Comparison of ENCODE assay signal across 2 cellular contexts in the genomic region with DNA sequence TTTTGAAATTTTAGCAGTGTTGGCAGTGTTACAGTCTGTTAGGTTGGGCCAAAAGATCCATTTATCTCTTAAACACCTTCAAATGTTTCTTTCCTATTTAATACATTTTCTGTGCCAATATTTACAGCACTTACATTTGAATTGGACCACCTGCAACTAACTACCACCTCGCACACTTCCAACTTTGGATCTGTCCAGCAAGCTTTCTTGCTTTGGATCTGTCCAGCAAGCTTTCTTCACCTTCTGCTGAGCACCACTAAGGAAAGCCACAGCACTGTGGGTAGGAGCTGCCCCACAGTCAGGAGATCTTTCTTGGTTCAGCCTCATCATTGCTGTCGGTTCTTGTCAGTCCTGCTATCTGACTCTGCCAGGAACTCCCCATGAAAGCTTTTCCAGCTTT.
TF ChIP-seq lines count a peak whose summit lies in the region.

No MANE protein-coding gene starts in this region.

TF ChIP-seq in HCT116, 20 proteins besides CTCF, POLR2A, EP300 and RAD21:
- TF ChIP-seq, protein P1, sequence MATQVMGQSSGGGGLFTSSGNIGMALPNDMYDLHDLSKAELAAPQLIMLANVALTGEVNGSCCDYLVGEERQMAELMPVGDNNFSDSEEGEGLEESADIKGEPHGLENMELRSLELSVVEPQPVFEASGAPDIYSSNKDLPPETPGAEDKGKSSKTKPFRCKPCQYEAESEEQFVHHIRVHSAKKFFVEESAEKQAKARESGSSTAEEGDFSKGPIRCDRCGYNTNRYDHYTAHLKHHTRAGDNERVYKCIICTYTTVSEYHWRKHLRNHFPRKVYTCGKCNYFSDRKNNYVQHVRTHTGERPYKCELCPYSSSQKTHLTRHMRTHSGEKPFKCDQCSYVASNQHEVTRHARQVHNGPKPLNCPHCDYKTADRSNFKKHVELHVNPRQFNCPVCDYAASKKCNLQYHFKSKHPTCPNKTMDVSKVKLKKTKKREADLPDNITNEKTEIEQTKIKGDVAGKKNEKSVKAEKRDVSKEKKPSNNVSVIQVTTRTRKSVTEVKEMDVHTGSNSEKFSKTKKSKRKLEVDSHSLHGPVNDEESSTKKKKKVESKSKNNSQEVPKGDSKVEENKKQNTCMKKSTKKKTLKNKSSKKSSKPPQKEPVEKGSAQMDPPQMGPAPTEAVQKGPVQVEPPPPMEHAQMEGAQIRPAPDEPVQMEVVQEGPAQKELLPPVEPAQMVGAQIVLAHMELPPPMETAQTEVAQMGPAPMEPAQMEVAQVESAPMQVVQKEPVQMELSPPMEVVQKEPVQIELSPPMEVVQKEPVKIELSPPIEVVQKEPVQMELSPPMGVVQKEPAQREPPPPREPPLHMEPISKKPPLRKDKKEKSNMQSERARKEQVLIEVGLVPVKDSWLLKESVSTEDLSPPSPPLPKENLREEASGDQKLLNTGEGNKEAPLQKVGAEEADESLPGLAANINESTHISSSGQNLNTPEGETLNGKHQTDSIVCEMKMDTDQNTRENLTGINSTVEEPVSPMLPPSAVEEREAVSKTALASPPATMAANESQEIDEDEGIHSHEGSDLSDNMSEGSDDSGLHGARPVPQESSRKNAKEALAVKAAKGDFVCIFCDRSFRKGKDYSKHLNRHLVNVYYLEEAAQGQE (IDR thresholded peaks at IDR 0.05; ENCODE audit: low read depth): peak; percentile 22; the same call in 1 of the 2 replicates
- TF ChIP-seq MAX (IDR thresholded peaks at IDR 0.05): no peak

TF ChIP-seq in IMR-90, 13 proteins besides CTCF, POLR2A, EP300 and RAD21:
- TF ChIP-seq FOS (IDR thresholded peaks at IDR 0.05; ENCODE audit: low read depth, low read length) (no peak), MAZ (IDR thresholded peaks at IDR 0.05; ENCODE audit: borderline replicate concordance, low read depth, low read length) (no peak), BHLHE40 (IDR thresholded peaks at IDR 0.05; ENCODE audit: low read depth, low read length) (no peak), CHD1 (IDR thresholded peaks at IDR 0.05; ENCODE audit: low read depth, low read length) (no peak), NFE2L2 (IDR thresholded peaks at IDR 0.05; ENCODE audit: low read depth, low read length) (no peak), RFX5 (IDR thresholded peaks at IDR 0.05; ENCODE audit: low read depth, low read length) (no peak), RCOR1 (IDR thresholded peaks at IDR 0.05; ENCODE audit: insufficient replicate concordance, low read length) (no peak), MAFK (IDR thresholded peaks at IDR 0.05; ENCODE audit: low read depth, low read length) (no peak)
- TF ChIP-seq, protein P2, sequence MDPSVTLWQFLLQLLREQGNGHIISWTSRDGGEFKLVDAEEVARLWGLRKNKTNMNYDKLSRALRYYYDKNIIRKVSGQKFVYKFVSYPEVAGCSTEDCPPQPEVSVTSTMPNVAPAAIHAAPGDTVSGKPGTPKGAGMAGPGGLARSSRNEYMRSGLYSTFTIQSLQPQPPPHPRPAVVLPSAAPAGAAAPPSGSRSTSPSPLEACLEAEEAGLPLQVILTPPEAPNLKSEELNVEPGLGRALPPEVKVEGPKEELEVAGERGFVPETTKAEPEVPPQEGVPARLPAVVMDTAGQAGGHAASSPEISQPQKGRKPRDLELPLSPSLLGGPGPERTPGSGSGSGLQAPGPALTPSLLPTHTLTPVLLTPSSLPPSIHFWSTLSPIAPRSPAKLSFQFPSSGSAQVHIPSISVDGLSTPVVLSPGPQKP (IDR thresholded peaks at IDR 0.05; ENCODE audit: borderline replicate concordance, low read depth, low read length): no peak
- TF ChIP-seq, protein P3, sequence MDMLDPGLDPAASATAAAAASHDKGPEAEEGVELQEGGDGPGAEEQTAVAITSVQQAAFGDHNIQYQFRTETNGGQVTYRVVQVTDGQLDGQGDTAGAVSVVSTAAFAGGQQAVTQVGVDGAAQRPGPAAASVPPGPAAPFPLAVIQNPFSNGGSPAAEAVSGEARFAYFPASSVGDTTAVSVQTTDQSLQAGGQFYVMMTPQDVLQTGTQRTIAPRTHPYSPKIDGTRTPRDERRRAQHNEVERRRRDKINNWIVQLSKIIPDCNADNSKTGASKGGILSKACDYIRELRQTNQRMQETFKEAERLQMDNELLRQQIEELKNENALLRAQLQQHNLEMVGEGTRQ (IDR thresholded peaks at IDR 0.05; ENCODE audit: low read depth, low read length): no peak
